19 cellular contexts compared by ENCODE assay signal in the genomic region with DNA sequence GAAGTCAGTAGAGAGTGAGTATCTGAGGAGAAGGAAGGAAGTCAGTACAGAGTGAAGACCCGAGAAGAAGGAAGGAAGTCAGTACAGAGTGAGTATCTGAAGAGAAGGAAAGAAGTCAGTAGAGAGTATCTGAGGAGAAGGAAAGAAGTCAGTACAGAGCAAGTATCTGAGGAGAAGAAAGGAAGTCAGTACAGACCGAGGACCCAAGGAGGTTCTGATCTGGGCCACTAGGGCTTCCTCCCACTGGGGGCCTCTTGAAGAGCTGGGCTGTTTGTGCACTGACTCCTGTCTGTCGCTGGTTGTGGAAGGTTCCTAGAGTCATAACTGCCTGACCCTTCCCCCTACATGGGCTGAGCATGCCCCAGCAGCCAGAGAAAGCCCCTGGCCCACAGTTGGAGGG.
DNase-seq lines count a peak whose midpoint lies in the region; ATAC-seq and TF ChIP-seq lines count a peak whose summit lies in the region.
"Had no signal": no experiment of that assay in that cellular context is flagged by ENCODE, and none has a peak within 500 bp of the region (broad histone marks: within the 10 kb centered on the region; RNA-seq: fewer than 3 reads in every experiment).

No MANE protein-coding gene starts in this region.

- no peak overlapping the region for H2BK5ac ChIP-seq in H9 (ENCODE audit: insufficient read length, low read length)

- no peaks in the 10 kb centered on the region for H3K23me2 ChIP-seq in H9 (ENCODE audit: insufficient read length, low read depth, low read length, poor library complexity, severe bottlenecking)

- no peak for TF ChIP-seq POLR2A in tibial nerve (IDR thresholded peaks at IDR 0.05)

- H3K27me3 Mint-ChIP-seq in CD8-positive, alpha-beta T cell (ENCODE audit: low read depth) = peaks cover 3% of the 10 kb centered on the region
- H3K27me3 Mint-ChIP-seq in H9 (ENCODE audit: low read depth) (peaks cover 7% of the 10 kb centered on the region), naive B cell (peaks cover 0 to 4% (median 2%) of the 10 kb centered on the region in 3 donors)

- H3K4me1 ChIP-seq in CD8-positive, alpha-beta T cell (ENCODE audit: insufficient read depth, low read length) = no peaks in the 10 kb centered on the region
- H3K4me1 ChIP-seq in H9 (ENCODE audit: insufficient read depth, low read length) = peaks cover 4% of the 10 kb centered on the region; the same call in 1 of the 2 replicates
- no peaks in the 10 kb centered on the region for H3K4me1 ChIP-seq in tibial nerve
- no peaks in the 10 kb centered on the region for H3K4me1 ChIP-seq in lower lobe of right lung

- H3K56ac ChIP-seq in H9 (ENCODE audit: insufficient read length, low read depth, low read length) = no peak overlapping the region

- in situ Hi-C loops in GM13976 (cut with MboI; ENCODE audit: low sequenced_read_pairs, unreplicated experiment) = no loop called here

- H2BK12ac ChIP-seq in H9 (ENCODE audit: insufficient read length, low read depth, low read length) = no peak overlapping the region

- H3K14ac ChIP-seq in H9 (ENCODE audit: insufficient read depth, low read length) = no peak overlapping the region

- no peaks in the 10 kb centered on the region for H3K36me3 ChIP-seq in CD8-positive, alpha-beta T cell (ENCODE audit: insufficient read depth, low read length)
- H3K36me3 ChIP-seq in tibial nerve = no peaks in the 10 kb centered on the region
- no peaks in the 10 kb centered on the region for H3K36me3 ChIP-seq in lower lobe of right lung
- H3K36me3 ChIP-seq: BLaER1 treated with 17β-estradiol and CSF1 and Interleukin-3, amounts not matched to agents 10 nM and 100 nM had no signal

- H3K4me3 ChIP-seq in CD8-positive, alpha-beta T cell (ENCODE audit: low read depth, low read length) = no peak overlapping the region
- no peak overlapping the region for H3K4me3 ChIP-seq in tibial nerve
- no peak overlapping the region for H3K4me3 ChIP-seq in lower lobe of right lung
- H3K4me3 ChIP-seq: BLaER1 treated with 17β-estradiol and CSF1 and Interleukin-3, amounts not matched to agents 10 nM and 100 nM; GM12878; K562; PC-9 had no signal

- H4K91ac ChIP-seq in H9 (ENCODE audit: insufficient read length, low read depth, low read length) = no peak overlapping the region

- H3K27ac Mint-ChIP-seq in CD8-positive, alpha-beta T cell = peak overlapping the region; percentile 68
- H3K27ac Mint-ChIP-seq in H9 = no peak overlapping the region
- H3K27ac Mint-ChIP-seq in naive B cell = peak overlapping the region in 5 of 6 donors; percentile 18 to 96 (median 89)

- no peaks in the 10 kb centered on the region for H3K79me1 ChIP-seq in H9 (ENCODE audit: insufficient read depth, low read depth, low read length, poor library complexity, severe bottlenecking)

- H3K23ac ChIP-seq in H9 (ENCODE audit: insufficient read length, low read depth, low read length) = no peak overlapping the region

- no peaks in the 10 kb centered on the region for H3K9me3 ChIP-seq in CD8-positive, alpha-beta T cell (ENCODE audit: low read length)
- H3K9me3 ChIP-seq in H9 (ENCODE audit: control insufficient read depth, low read depth, low read length) (no peaks in the 10 kb centered on the region), tibial nerve (no peaks in the 10 kb centered on the region), lower lobe of right lung (no peaks in the 10 kb centered on the region)
- H3K9me3 ChIP-seq: Caco-2 had no signal

- no peak overlapping the region for H3K18ac ChIP-seq in H9 (ENCODE audit: insufficient read length, low read depth, low read length)

- peaks cover 12% of the 10 kb centered on the region for H3K4me1 Mint-ChIP-seq in CD8-positive, alpha-beta T cell (ENCODE audit: low read depth)
- H3K4me1 Mint-ChIP-seq in H9 (peaks cover 16 to 20% of the 10 kb centered on the region in 2 experiments), naive B cell (peaks cover 10 to 15% (median 11%) of the 10 kb centered on the region in 3 donors)

- H4K20me1 ChIP-seq in H9 (ENCODE audit: control insufficient read depth, insufficient read depth, insufficient read length) = no peaks in the 10 kb centered on the region
- H4K20me1 ChIP-seq: BLaER1 treated with 17β-estradiol and CSF1 and Interleukin-3, amounts not matched to agents 10 nM and 100 nM had no signal

- ATAC-seq in CD8-positive, alpha-beta T cell = no peak
- ATAC-seq in naive B cell (ENCODE audit: low read depth in 2 of 2) (peak; percentile 36 to 53), lower lobe of right lung (no peak)
- ATAC-seq: GM12878, K562 had no signal

- H3K9me3 Mint-ChIP-seq in CD8-positive, alpha-beta T cell = peaks cover 4% of the 10 kb centered on the region
- H3K9me3 Mint-ChIP-seq in H9 (peaks cover 8 to 10% of the 10 kb centered on the region in 2 experiments; a peak in 3 of 5 replicates), naive B cell (peaks cover 6 to 16% (median 12%) of the 10 kb centered on the region in 7 donors)

- H4K5ac ChIP-seq in H9 (ENCODE audit: insufficient read length, low read depth, low read length) = no peak overlapping the region

- CTCF ChIA-PET in CD8-positive, alpha-beta T cell (lab: Charles Lee) = no interaction called here

- no peak overlapping the region for H2BK20ac ChIP-seq in H9 (ENCODE audit: low read depth, low read length, poor library complexity, severe bottlenecking)

- no peak overlapping the region for H2BK15ac ChIP-seq in H9 (ENCODE audit: low read depth, low read length)

- H3K4me2 ChIP-seq in H9 (ENCODE audit: insufficient read depth, insufficient read length, low read length) = no peak overlapping the region
- H3K4me2 ChIP-seq: PC-9 had no signal

- TF ChIP-seq EP300 in tibial nerve (IDR thresholded peaks at IDR 0.05) = no peak

- no peaks in the 10 kb centered on the region for H3K36me3 Mint-ChIP-seq in CD8-positive, alpha-beta T cell
- H3K36me3 Mint-ChIP-seq in H9 (ENCODE audit: insufficient read depth in 1 of 3, low read depth in 3 of 3) (peaks cover 0 to 9% (median 0%) of the 10 kb centered on the region in 3 experiments; a peak in 3 of 7 replicates), naive B cell (peaks cover 0 to 15% of the 10 kb centered on the region in 2 donors)

- no CpG with 5 or more reads among the region's 3 CpGs for WGBS in H9 (ENCODE audit: extremely low coverage, insufficient read length, low lambda C conversion rate)
- WGBS in tibial nerve, 2 donors = 42 to 48% methylated on average over 3 of the region's 3 CpGs

- no peak for DNase-seq in CD8-positive, alpha-beta T cell
- DNase-seq in H9 (no peak), naive B cell (no peak), GM13976 (ENCODE audit: low spot score) (no peak), cardiac septum (ENCODE audit: low spot score) (no peak), tibial nerve (ENCODE audit: low spot score in 2 of 2) (no peak), lower lobe of right lung (no peak)
- DNase-seq: DMS53; NCI-H1092; NCI-H2227 treated with DMSO at 0.1 percent for 48 hours; NCI-H526 treated with DMSO at 0.1 percent for 48 hours; NK-92 treated with Interleukin-12 subunit alpha and Interleukin-12 subunit beta, amount 100 ng/mL, for 24 hours; Right ventricle myocardium superior had no signal

- H3K27me3 ChIP-seq in CD8-positive, alpha-beta T cell (ENCODE audit: insufficient read depth, low read length) = no peaks in the 10 kb centered on the region
- H3K27me3 ChIP-seq in H9 (ENCODE audit: insufficient read depth, low read length) = no peaks in the 10 kb centered on the region
- H3K27me3 ChIP-seq in tibial nerve = peaks cover 0 to 3% of the 10 kb centered on the region in 2 donors
- peaks cover 3% of the 10 kb centered on the region for H3K27me3 ChIP-seq in lower lobe of right lung (ENCODE audit: low read depth)
- H3K27me3 ChIP-seq: BLaER1 treated with 17β-estradiol and CSF1 and Interleukin-3, amounts not matched to agents 10 nM and 100 nM had no signal

- no peak overlapping the region for H3K9ac ChIP-seq in H9 (ENCODE audit: extremely low read depth, insufficient read length, low read length)
- H3K9ac ChIP-seq: BLaER1 treated with 17β-estradiol and CSF1 and Interleukin-3, amounts not matched to agents 10 nM and 100 nM had no signal

- no peak overlapping the region for H3K4ac ChIP-seq in H9 (ENCODE audit: low read depth, low read length)

- H4K8ac ChIP-seq in H9 (replicated peaks; ENCODE audit: insufficient read length, low read depth, low read length) = no peak overlapping the region

- H2BK120ac ChIP-seq in H9 (ENCODE audit: low read depth, low read length, poor library complexity, severe bottlenecking) = no peak overlapping the region

- no peak overlapping the region for H3T11ph ChIP-seq in H9 (ENCODE audit: low read length)

- POLR2A ChIA-PET in CD8-positive, alpha-beta T cell (lab: Charles Lee) = no interaction called here

- intact Hi-C loops in CD8-positive, alpha-beta T cell (cut with DNase I, micrococcal nuclease) = no loop called here
- intact Hi-C loops in cardiac septum (cut with DNase I) (no loop called here), lower lobe of right lung (cut with DNase I) (no loop called here)

- no peak overlapping the region for H2AFZ ChIP-seq in H9 (ENCODE audit: low read length)
- H2AFZ ChIP-seq: PC-9 had no signal

- TF ChIP-seq CTCF in CD8-positive, alpha-beta T cell (IDR thresholded peaks at IDR 0.05) = no peak
- TF ChIP-seq CTCF in H9 (conservative IDR thresholded peaks at IDR 0.05) (0 out of 3 replicates have a peak, but pooled peaks have one; percentile 9), VCaP (conservative IDR thresholded peaks at IDR 0.05) (no peak), GM13976 (IDR thresholded peaks at IDR 0.05; ENCODE audit: borderline replicate concordance, control extremely low read depth, extremely low read depth, insufficient read depth, missing control alignments) (no peak), tibial nerve (IDR thresholded peaks at IDR 0.05) (no peak), lower lobe of right lung (IDR thresholded peaks at IDR 0.05) (no peak)

- H3K4me3 Mint-ChIP-seq in CD8-positive, alpha-beta T cell = no peak overlapping the region
- no peak overlapping the region for H3K4me3 Mint-ChIP-seq in H9
- H3K4me3 Mint-ChIP-seq in naive B cell = no peak overlapping the region

- H2AK5ac ChIP-seq in H9 (ENCODE audit: insufficient read length, low read length) = no peak overlapping the region

- no peaks in the 10 kb centered on the region for H3K79me2 ChIP-seq in H9 (ENCODE audit: insufficient read depth, low read length)

- no peak overlapping the region for H3K27ac ChIP-seq in CD8-positive, alpha-beta T cell (ENCODE audit: low read depth, low read length)
- no peak overlapping the region for H3K27ac ChIP-seq in H9 (ENCODE audit: insufficient read length, low read depth, low read length)
- peak overlapping the region; percentile 43 for H3K27ac ChIP-seq in VCaP
- no peak overlapping the region for H3K27ac ChIP-seq in tibial nerve
- no peak overlapping the region for H3K27ac ChIP-seq in lower lobe of right lung
- H3K27ac ChIP-seq: PC-9 had no signal

Comparison
In these comparisons a context has a peak if more than half of its experiments do, and no peak if none do; other contexts are left out.
1. ATAC-seq: peak in naive B cell (2 of 2); none in CD8-positive, alpha-beta T cell (single experiment) and lower lobe of right lung (0 of 2).
2. H3K27ac Mint-ChIP-seq: peak in CD8-positive, alpha-beta T cell (single experiment) and naive B cell (5 of 6); none in H9 (0 of 3).